ENCODE assay signal across 11 cellular contexts in the genomic region with DNA sequence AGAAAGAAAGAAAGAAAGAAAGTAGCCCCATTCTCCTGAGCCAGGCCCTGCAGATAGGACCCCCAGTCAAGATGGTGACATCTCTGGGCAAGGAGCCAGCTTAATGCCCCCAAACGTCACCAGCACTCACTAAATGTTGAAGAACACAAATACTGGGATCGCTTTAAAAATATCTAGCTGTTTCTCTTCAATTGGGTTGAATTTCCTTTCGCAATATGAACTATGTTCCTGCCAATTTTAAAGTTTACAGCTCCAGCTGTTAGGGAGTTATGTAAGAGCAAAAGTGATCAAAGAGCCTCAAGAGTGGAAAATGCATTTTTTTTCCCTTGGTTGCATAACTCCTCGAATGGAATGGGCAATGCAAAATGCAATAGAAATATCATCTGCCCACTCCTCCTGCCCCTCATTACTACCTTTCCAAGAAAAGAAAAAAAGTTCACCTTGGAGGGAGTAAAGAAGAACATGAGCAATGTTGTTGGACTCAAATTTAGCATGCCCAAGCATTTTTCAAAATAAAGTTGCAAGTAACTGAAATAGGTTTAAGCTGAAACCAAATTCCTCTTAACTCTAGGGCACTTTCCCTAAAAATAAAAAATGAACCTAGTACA.
DNase-seq lines count a peak whose midpoint lies in the region; ATAC-seq and TF ChIP-seq lines count a peak whose summit lies in the region.
"Had no signal": no experiment of that assay in that cellular context is flagged by ENCODE, and none has a peak within 500 bp of the region (broad histone marks: within the 10 kb centered on the region; RNA-seq: fewer than 3 reads in every experiment).

No MANE protein-coding gene starts in this region.

- H3K4me3 ChIP-seq in A673 (ENCODE audit: low read depth, low read length, poor library complexity, severe bottlenecking) = no peak overlapping the region
- H3K4me3 ChIP-seq in effector memory CD4-positive, alpha-beta T cell (ENCODE audit: insufficient read depth, low read depth, low read length, poor library complexity, severe bottlenecking) = no peak overlapping the region

- ATAC-seq in omental fat pad (ENCODE audit: low FRiP score) (peak; percentile 91), GM21526 (IDR thresholded peaks at IDR 0.05; ENCODE audit: low FRiP score, unreplicated experiment) (no peak), GM21390 (IDR thresholded peaks at IDR 0.05; ENCODE audit: unreplicated experiment) (no peak)
- ATAC-seq: activated T-cell treated with anti-CD3 and anti-CD28 coated beads, Interleukin-2, amount 50 U/mL, for 4 hours had no signal

- CTCF ChIA-PET in A673 (lab: Charles Lee) = no interaction called here

- TF ChIP-seq CTCF in A673 (conservative IDR thresholded peaks at IDR 0.05; ENCODE audit: low read depth, low read length) (no peak), omental fat pad (IDR thresholded peaks at IDR 0.05) (no peak)

- no peaks in the 10 kb centered on the region for H3K27me3 ChIP-seq in A673 (replicated peaks; ENCODE audit: insufficient read depth, low read depth, low read length, poor library complexity)
- H3K27me3 ChIP-seq in effector memory CD4-positive, alpha-beta T cell (replicated peaks; ENCODE audit: control insufficient read depth, insufficient read depth, low read length, poor library complexity, severe bottlenecking) = no peaks in the 10 kb centered on the region

- POLR2A ChIA-PET in A673 (lab: Charles Lee; ENCODE audit: low non-redundant PET) = interaction anchor here (0.6 kb wide), 1 partner anchor 244 kb away, joined by 3 read pairs; the partner anchor contains the start of gene PIK3R1

- no TSS peak for BruUV-seq in A673 (replicated peaks; lab: Mats Ljungman, UMichigan)

- H3K27ac ChIP-seq in A673 (ENCODE audit: low read depth, low read length, poor library complexity, severe bottlenecking) = no peak overlapping the region
- H3K27ac ChIP-seq in effector memory CD4-positive, alpha-beta T cell (ENCODE audit: insufficient read depth, low read length, poor library complexity, severe bottlenecking) = no peak overlapping the region

- intact Hi-C loops in A673 (cut with micrococcal nuclease; ENCODE audit: unreplicated experiment) = loop anchor here (1.0 kb wide), 1 partner anchor 28 kb away; no protein-coding TSS in a partner anchor

- H3K9me3 ChIP-seq in A673 (ENCODE audit: low read depth, low read length, poor library complexity, severe bottlenecking) = no peaks in the 10 kb centered on the region
- no peaks in the 10 kb centered on the region for H3K9me3 ChIP-seq in effector memory CD4-positive, alpha-beta T cell (ENCODE audit: control insufficient read depth, low read length)

- DNase-seq in A673 (ENCODE audit: low spot score) (peak; percentile 52), NOMO-1 treated with dmso at 0.1 percent for 144 hours (lab: John Stamatoyannopoulos, UW; ENCODE audit: unreplicated experiment) (peak; percentile 41), fibroblast of peridontal ligament (ENCODE audit: extremely low read depth) (peak; percentile 95), omental fat pad (ENCODE audit: low spot score) (no peak), hippocampal formation (lab: John Stamatoyannopoulos, UW) (no peak)
- DNase-seq in effector memory CD4-positive, alpha-beta T cell = no peak
- DNase-seq: activated T-cell treated with anti-CD3 and anti-CD28 coated beads, Interleukin-2, amount 50 U/mL, for 4 hours; dermis blood vessel endothelial cell; nucleus accumbens had no signal

- H3K4me1 ChIP-seq in A673 (ENCODE audit: insufficient read depth, low read length, poor library complexity, severe bottlenecking) = peaks cover 14% of the 10 kb centered on the region
- H3K4me1 ChIP-seq in effector memory CD4-positive, alpha-beta T cell (ENCODE audit: control insufficient read depth, insufficient read depth, low read length, poor library complexity, severe bottlenecking) = no peaks in the 10 kb centered on the region

- H3K36me3 ChIP-seq in A673 (ENCODE audit: insufficient read depth, low read length, poor library complexity, severe bottlenecking) = no peaks in the 10 kb centered on the region
- H3K36me3 ChIP-seq in effector memory CD4-positive, alpha-beta T cell (ENCODE audit: control insufficient read depth, insufficient read depth, low read length) = no peaks in the 10 kb centered on the region

Comparison
In these comparisons a context has a peak if more than half of its experiments do, and no peak if none do; other contexts are left out.
1. DNase-seq: peak in A673 (single experiment), NOMO-1 treated with dmso at 0.1 percent for 144 hours (single experiment) and fibroblast of peridontal ligament (single experiment); none in omental fat pad (single experiment), effector memory CD4-positive, alpha-beta T cell (0 of 3) and hippocampal formation (0 of 2).